12 cellular contexts compared by ENCODE assay signal in the genomic region with DNA sequence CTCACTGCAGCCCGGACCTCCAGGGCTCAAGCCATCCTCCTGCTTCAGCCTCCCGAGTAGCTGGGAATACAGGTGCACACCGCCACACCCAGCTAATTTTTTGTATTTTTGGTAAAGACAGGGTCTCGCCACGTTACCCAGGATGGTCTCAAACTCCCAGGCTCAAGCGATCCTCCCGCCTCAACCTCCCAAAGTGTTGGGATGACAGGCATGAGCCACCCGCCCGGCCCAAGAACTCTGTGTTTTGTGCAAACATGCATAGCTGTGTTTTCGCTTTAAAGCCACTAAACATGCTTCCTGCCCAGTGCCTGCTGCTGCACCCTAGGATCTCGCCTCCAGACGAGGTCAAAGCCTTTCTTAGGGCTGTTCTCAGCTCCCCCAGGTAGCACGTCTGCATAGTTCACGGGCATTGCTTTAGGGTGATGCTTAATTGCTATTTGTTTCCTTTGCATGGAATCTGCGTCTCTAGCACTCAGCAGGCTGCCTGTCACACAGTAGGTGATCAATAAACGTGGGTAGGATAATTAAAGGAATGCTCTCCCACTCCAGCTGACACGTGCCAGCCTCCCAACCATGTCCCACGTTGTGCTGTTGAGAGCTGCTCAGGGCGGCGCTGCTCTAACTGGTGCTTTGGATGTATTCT.
A peak's percentile ranks its signal among the peaks of the same experiment; 100 is the strongest.
DNase-seq lines count a peak whose midpoint lies in the region; ATAC-seq, FAIRE-seq and TF ChIP-seq lines count a peak whose summit lies in the region.
"Had no signal": no experiment of that assay in that cellular context is flagged by ENCODE, and none has a peak within 500 bp of the region (broad histone marks: within the 10 kb centered on the region; RNA-seq: fewer than 3 reads in every experiment).

No MANE protein-coding gene starts in this region.

- no peak for TF ChIP-seq POLR2A in H54 (IDR thresholded peaks at IDR 0.05; ENCODE audit: low read depth, low read length)

- H3K4me2 ChIP-seq in parathyroid adenoma (ENCODE audit: low read length): peak overlapping the region; percentile 39

- no peak for ATAC-seq in RWPE2 (ENCODE audit: low read depth)
- no peak for ATAC-seq in GM21528 (IDR thresholded peaks at IDR 0.05; ENCODE audit: low FRiP score, unreplicated experiment)

- peak overlapping the region; percentile 20 for H3K4me3 ChIP-seq in ACC112 (ENCODE audit: low read depth, low read length)
- H3K4me3 ChIP-seq in RWPE2 (ENCODE audit: severe bottlenecking): no peak overlapping the region
- peak overlapping the region; percentile 44 for H3K4me3 ChIP-seq in fibroblast of pulmonary artery (replicated peaks; ENCODE audit: low read depth, low read length)
- no peak overlapping the region for H3K4me3 ChIP-seq in parathyroid adenoma (ENCODE audit: low read depth, low read length)
- H3K4me3 ChIP-seq: testis had no signal

- FAIRE-seq in H54 (lab: Jason Lieb, UNC): no peak
- FAIRE-seq: colon had no signal

- H3K36me3 ChIP-seq in ACC112 (ENCODE audit: insufficient read depth, low read length) (no peaks in the 10 kb centered on the region), RWPE2 (ENCODE audit: low read depth) (no peaks in the 10 kb centered on the region), parathyroid adenoma (ENCODE audit: control insufficient read depth, insufficient read depth, low read length) (no peaks in the 10 kb centered on the region)

- DNase-seq in RWPE2 (ENCODE audit: low spot score): no peak
- no peak for DNase-seq in fibroblast of pulmonary artery (ENCODE audit: low read depth)
- DNase-seq in H54 (ENCODE audit: insufficient read length, low spot score): no peak
- DNase-seq in DMS153 (lab: John Stamatoyannopoulos, UW): no peak
- no peak for DNase-seq in NCI-H2029 treated with DMSO at 0.1 percent for 48 hours (lab: John Stamatoyannopoulos, UW)
- DNase-seq: activated CD8-positive, alpha-beta memory T cell treated with anti-CD3 and anti-CD28 coated beads for 24 hours; T-helper 9 cell had no signal

- H2AFZ ChIP-seq in ACC112 (ENCODE audit: low read length, unreplicated experiment) (no peak overlapping the region), parathyroid adenoma (peak overlapping the region; percentile 52)

- H3K4me1 ChIP-seq in ACC112 (ENCODE audit: control insufficient read depth, insufficient read depth, low read length, unreplicated experiment) (peaks cover 18% of the 10 kb centered on the region), RWPE2 (ENCODE audit: insufficient read depth, poor library complexity, severe bottlenecking) (no peaks in the 10 kb centered on the region), parathyroid adenoma (peaks cover 3% of the 10 kb centered on the region)

- H3K27ac ChIP-seq in ACC112 (ENCODE audit: low read depth, low read length) (peak overlapping the region; percentile 71; the same call in 1 of the 2 replicates), RWPE2 (ENCODE audit: poor library complexity, severe bottlenecking) (peak overlapping the region; percentile 43), parathyroid adenoma (no peak overlapping the region)

- H3K9ac ChIP-seq in parathyroid adenoma: no peak overlapping the region

- H3K27me3 ChIP-seq in ACC112 (ENCODE audit: insufficient read depth, low read length) (0 out of 2 replicates have a peak, but pooled peaks cover 2% of the 10 kb centered on the region), RWPE2 (ENCODE audit: insufficient read depth, poor library complexity, severe bottlenecking) (no peaks in the 10 kb centered on the region), parathyroid adenoma (ENCODE audit: control insufficient read depth, insufficient read depth, low read length) (no peaks in the 10 kb centered on the region)
- H3K27me3 ChIP-seq: testis had no signal

- no peaks in the 10 kb centered on the region for H3K79me2 ChIP-seq in ACC112 (ENCODE audit: control insufficient read depth, insufficient read depth, low read length, unreplicated experiment)
- no peaks in the 10 kb centered on the region for H3K79me2 ChIP-seq in parathyroid adenoma

- no peak for TF ChIP-seq CTCF in RWPE2 (IDR thresholded peaks at IDR 0.05; ENCODE audit: poor library complexity, severe bottlenecking)
- TF ChIP-seq CTCF in fibroblast of pulmonary artery (IDR thresholded peaks at IDR 0.05; ENCODE audit: low read length, missing control alignments): no peak
- no peak for TF ChIP-seq CTCF in parathyroid adenoma (IDR thresholded peaks at IDR 0.05)

- H3K9me3 ChIP-seq in RWPE2 (ENCODE audit: severe bottlenecking) (no peaks in the 10 kb centered on the region), parathyroid adenoma (ENCODE audit: control insufficient read depth, low read length) (no peaks in the 10 kb centered on the region)
- H3K9me3 ChIP-seq: testis had no signal

Comparison
In these comparisons a context has a peak if more than half of its experiments do, and no peak if none do; other contexts are left out.
1. H3K4me3 ChIP-seq: peak in ACC112 (single experiment) and fibroblast of pulmonary artery (single experiment); none in RWPE2 (single experiment) and parathyroid adenoma (single experiment).